ENCODE assay signal across 14 cellular contexts in the genomic region with DNA sequence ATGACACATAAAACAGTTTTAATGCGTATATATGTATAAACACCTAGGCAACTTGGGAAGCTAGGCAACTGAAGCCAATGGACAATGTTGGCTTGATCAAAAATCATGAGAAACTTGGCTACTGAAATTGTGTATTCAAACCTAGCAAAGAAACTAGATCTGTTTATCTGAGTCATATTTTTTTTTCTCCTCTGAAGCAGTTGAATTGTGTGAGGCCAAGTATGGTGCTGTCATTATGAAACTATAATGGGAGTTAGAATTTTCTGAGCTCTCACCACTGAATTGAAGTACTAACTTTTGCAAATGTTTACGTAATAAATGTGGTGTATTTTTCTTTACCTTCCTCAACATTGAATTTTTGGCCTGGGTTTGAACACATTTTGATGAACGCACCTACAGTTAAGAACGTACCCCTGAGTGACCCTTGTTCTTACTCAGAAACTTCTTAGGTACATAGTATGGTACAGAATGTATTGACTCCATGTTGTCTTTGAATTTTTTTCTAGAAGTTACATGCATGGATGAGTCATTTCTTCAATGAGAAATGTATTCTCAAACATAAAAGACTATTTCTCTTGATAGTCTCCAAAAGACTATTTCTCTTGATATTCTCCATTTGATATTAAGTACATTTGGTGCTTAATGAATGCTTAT. TPM values are rescaled to one million over a fixed set of nuclear protein-coding genes. Genes with fewer than 3 reads are reported as not detected.
A peak's percentile ranks its signal among the peaks of the same experiment; 100 is the strongest.
DNase-seq lines count a peak whose midpoint lies in the region; ATAC-seq, FAIRE-seq and TF ChIP-seq lines count a peak whose summit lies in the region.
"Had no signal": no experiment of that assay in that cellular context is flagged by ENCODE, and none has a peak within 500 bp of the region (broad histone marks: within the 10 kb centered on the region; RNA-seq: fewer than 3 reads in every experiment).

No MANE protein-coding gene starts in this region.

- no peaks in the 10 kb centered on the region for H3K9me3 Mint-ChIP-seq in MCF 10A (ENCODE audit: unreplicated experiment)
- H3K9me3 Mint-ChIP-seq: WTC11 had no signal

- peak overlapping the region; percentile 13 for H3K4me3 Mint-ChIP-seq in MCF 10A (ENCODE audit: unreplicated experiment)
- H3K4me3 Mint-ChIP-seq: WTC11 had no signal

- TF ChIP-seq CTCF in MCF 10A (IDR thresholded peaks at IDR 0.05; ENCODE audit: unreplicated experiment) (no peak), breast epithelium (IDR thresholded peaks at IDR 0.05) (no peak)

- 72 to 86% (median 80%) methylated on average over 4 of the region's 4 CpGs for WGBS in small intestine, 3 donors

- POLR2A ChIA-PET in MCF 10A (lab: Yijun Ruan, JAX) = interaction anchor here (0.7 to 2.3 kb wide), 11 partner anchors 9 to 210 kb away, joined by 3 to 9 read pairs (median 4); no protein-coding TSS in a partner anchor

- H3K36me3 ChIP-seq in breast epithelium (no peaks in the 10 kb centered on the region), small intestine (ENCODE audit: control insufficient read depth in 2 of 2, insufficient read depth in 2 of 2, low read length in 2 of 2) (no peaks in the 10 kb centered on the region)
- H3K36me3 ChIP-seq: BLaER1, cardiac muscle cell, left ventricle myocardium inferior had no signal

- peaks cover 26% of the 10 kb centered on the region for H3K4me1 Mint-ChIP-seq in MCF 10A (ENCODE audit: insufficient read depth, unreplicated experiment)

- H3K9me3 ChIP-seq in breast epithelium (no peaks in the 10 kb centered on the region), small intestine (ENCODE audit: control insufficient read depth, low read depth) (no peaks in the 10 kb centered on the region)
- H3K9me3 ChIP-seq: left ventricle myocardium inferior had no signal

- no peaks in the 10 kb centered on the region for H3K27me3 Mint-ChIP-seq in MCF 10A (ENCODE audit: insufficient read depth, unreplicated experiment)

- TF ChIP-seq POLR2A in breast epithelium (IDR thresholded peaks at IDR 0.05) = no peak

- CTCF ChIA-PET in MCF 10A (lab: Yijun Ruan, JAX) = interaction anchor here (1.0 to 1.4 kb wide), 4 partner anchors 11 to 85 kb away, joined by 3 to 5 read pairs (median 3); no protein-coding TSS in a partner anchor

- peak overlapping the region; percentile 92 for H3K27ac Mint-ChIP-seq in MCF 10A (ENCODE audit: low read depth, unreplicated experiment)
- H3K27ac Mint-ChIP-seq: WTC11 had no signal

- H3K4me1 ChIP-seq in breast epithelium (no peaks in the 10 kb centered on the region), small intestine (ENCODE audit: control insufficient read depth in 2 of 2, insufficient read depth in 1 of 2, low read depth in 1 of 2, low read length in 1 of 2) (peaks cover 0 to 3% of the 10 kb centered on the region in 2 donors)

- no peak for FAIRE-seq in small intestine (lab: Jason Lieb, UNC)

- H3K36me3 Mint-ChIP-seq in MCF 10A (ENCODE audit: insufficient read depth, unreplicated experiment) = no peaks in the 10 kb centered on the region
- H3K36me3 Mint-ChIP-seq: WTC11 had no signal

- intact Hi-C loops in MCF 10A (cut with micrococcal nuclease) (loop anchor here (2.0 kb wide), 1 partner anchor 45 kb away; no protein-coding TSS in a partner anchor), breast epithelium (cut with DNase I; ENCODE audit: low total_unique reads) (no loop called here)

- H3K4me3 ChIP-seq in breast epithelium = no peak overlapping the region
- no peak overlapping the region for H3K4me3 ChIP-seq in small intestine (ENCODE audit: low read depth in 1 of 2, low read length in 2 of 2)
- H3K4me3 ChIP-seq: BLaER1, cardiac muscle cell, left ventricle myocardium inferior had no signal

- BruUV-seq in MCF 10A (replicated peaks; lab: Mats Ljungman, UMichigan) = TSS peak; percentile 83

- ATAC-seq in HG03280 (IDR thresholded peaks at IDR 0.05; ENCODE audit: unreplicated experiment) = peak; percentile 58
- ATAC-seq: foreskin keratinocyte, WTC11 had no signal

- peak; percentile 43 for DNase-seq in MCF 10A (ENCODE audit: unreplicated experiment)
- DNase-seq in breast epithelium (ENCODE audit: low spot score in 2 of 2) = no peak
- DNase-seq in amniotic stem cell (lab: John Stamatoyannopoulos, UW) = no peak
- DNase-seq in hepatic stellate cell (ENCODE audit: low spot score) = no peak
- DNase-seq in small intestine = no peak
- DNase-seq in stimulated activated CD4-positive, alpha-beta T cell treated with anti-CD3 and anti-CD28 coated beads, Interleukin-2, amount 100 ng/mL, for 48 hours = no peak
- DNase-seq: left ventricle myocardium inferior, NCI-H2081 had no signal

- no peaks in the 10 kb centered on the region for H3K27me3 ChIP-seq in breast epithelium
- no peaks in the 10 kb centered on the region for H3K27me3 ChIP-seq in small intestine (ENCODE audit: control insufficient read depth in 2 of 2, insufficient read depth in 2 of 2, low read length in 2 of 2)
- H3K27me3 ChIP-seq: BLaER1, cardiac muscle cell, foreskin keratinocyte had no signal

- H3K27ac ChIP-seq in breast epithelium = no peak overlapping the region
- H3K27ac ChIP-seq in angular gyrus (ENCODE audit: low read depth, low read length) = peak overlapping the region; percentile 41
- H3K27ac ChIP-seq in small intestine (ENCODE audit: low read depth in 1 of 2, low read length in 1 of 2) = no peak overlapping the region
- H3K27ac ChIP-seq: BLaER1, cardiac muscle cell, foreskin keratinocyte, left ventricle myocardium inferior had no signal

RNA-seq across cellular contexts. Expression of gene CD28, which starts 23.8 kb away (rescaled TPM):
- total RNA-seq in MCF 10A (2022) = not detected in 2 replicates
- total RNA-seq in breast epithelium = 1 to 10 TPM; 2.2 to 4.2 (median 2.9) TPM
- under 1 TPM; under 0.01 to 0.31 (median 0.22) TPM for polyA plus RNA-seq in small intestine
- total RNA-seq: cardiac muscle cell, foreskin keratinocyte had no signal
- polyA plus RNA-seq: cardiac muscle cell, foreskin keratinocyte had no signal
